In genomic region chr9:113776194-113776593, GRCh38 we compare ENCODE assay signal across 17 cellular contexts.
A peak's percentile ranks its signal among the peaks of the same experiment; 100 is the strongest.
DNase-seq lines count a peak whose midpoint lies in the region; TF ChIP-seq lines count a peak whose summit lies in the region.
"Had no signal": no experiment of that assay in that cellular context is flagged by ENCODE, and none has a peak within 500 bp of the region (broad histone marks: within the 10 kb centered on the region; RNA-seq: fewer than 3 reads in every experiment).

No MANE protein-coding gene starts in this region.

- peaks cover 18% of the 10 kb centered on the region for H3K4me1 ChIP-seq in adipocyte (ENCODE audit: control insufficient read depth, insufficient read depth, low read length)
- H3K4me1 ChIP-seq: A549, BE2C had no signal

- peaks cover 17% of the 10 kb centered on the region for H3K9me3 ChIP-seq in adipocyte (ENCODE audit: control insufficient read depth, low read length)
- H3K9me3 ChIP-seq: A549 had no signal

- H3K4me3 ChIP-seq in adipocyte (ENCODE audit: low read length) = no peak overlapping the region
- no peak overlapping the region for H3K4me3 ChIP-seq in H7 (ENCODE audit: insufficient read depth, low read depth, low read length)
- H3K4me3 ChIP-seq: A549, GM23248 had no signal

- peaks cover 39% of the 10 kb centered on the region for H3K27me3 Mint-ChIP-seq in osteocyte (ENCODE audit: unreplicated experiment)

- H3K27ac Mint-ChIP-seq in osteocyte (ENCODE audit: unreplicated experiment) = peak overlapping the region; percentile 46
- H3K27ac Mint-ChIP-seq: CD8-positive, alpha-beta T cell; H9 had no signal

- H3K36me3 ChIP-seq in adipocyte (ENCODE audit: control insufficient read depth, insufficient read depth, low read length, severe bottlenecking) (no peaks in the 10 kb centered on the region), H7 (replicated peaks; ENCODE audit: control insufficient read depth, insufficient read depth, low read length) (no peaks in the 10 kb centered on the region)
- H3K36me3 ChIP-seq: BE2C had no signal

- DNase-seq in MV-4-11 (lab: John Stamatoyannopoulos, UW) (peak; percentile 29), adipocyte (ENCODE audit: low read depth) (peak; percentile 16), fibroblast of gingiva (ENCODE audit: low read depth) (peak; percentile 44), osteocyte (ENCODE audit: extremely low spot score, unreplicated experiment) (peak; percentile 15), H7 (no peak), GM20000 (ENCODE audit: low spot score) (no peak), C1 segment of cervical spinal cord (lab: John Stamatoyannopoulos, UW) (no peak)
- DNase-seq: BE2C; CD8-positive, alpha-beta T cell; COR-L47; DMS153; DMS79 treated with DMSO at 0.1 percent for 48 hours; GDM1; GM23248; H9 had no signal

- no peaks in the 10 kb centered on the region for H3K9me3 Mint-ChIP-seq in osteocyte (ENCODE audit: unreplicated experiment)
- H3K9me3 Mint-ChIP-seq: CD8-positive, alpha-beta T cell; H9 had no signal

- H3K9ac ChIP-seq in adipocyte (ENCODE audit: low read length) = no peak overlapping the region
- H3K9ac ChIP-seq: GM23248 had no signal

- no peak for TF ChIP-seq CTCF in osteocyte (IDR thresholded peaks at IDR 0.05)
- no peak for TF ChIP-seq CTCF in GM20000 (IDR thresholded peaks at IDR 0.05; ENCODE audit: extremely low read depth, missing control alignments)

- no peaks in the 10 kb centered on the region for H3K36me3 Mint-ChIP-seq in osteocyte (ENCODE audit: unreplicated experiment)
- H3K36me3 Mint-ChIP-seq: CD14-positive monocyte; CD8-positive, alpha-beta T cell had no signal

- peaks cover 31% of the 10 kb centered on the region for H3K4me1 Mint-ChIP-seq in osteocyte (ENCODE audit: unreplicated experiment)

- peaks cover 53% of the 10 kb centered on the region for H3K27me3 ChIP-seq in adipocyte (replicated peaks; ENCODE audit: control insufficient read depth, insufficient read depth, low read length)
- H3K27me3 ChIP-seq in H7 (ENCODE audit: control insufficient read depth, insufficient read depth, low read length) = no peaks in the 10 kb centered on the region
- H3K27me3 ChIP-seq: BE2C had no signal

- no peak overlapping the region for H3K4me3 Mint-ChIP-seq in osteocyte (ENCODE audit: unreplicated experiment)
- H3K4me3 Mint-ChIP-seq: CD14-positive monocyte; CD8-positive, alpha-beta T cell; H9 had no signal

Comparison
In these comparisons a context has a peak if more than half of its experiments do, and no peak if none do; other contexts are left out.
1. DNase-seq: peak in MV-4-11 (single experiment), adipocyte (single experiment), fibroblast of gingiva (single experiment) and osteocyte (single experiment); none in H7 (single experiment), GM20000 (single experiment) and C1 segment of cervical spinal cord (0 of 14).